25 cellular contexts compared by ENCODE assay signal in the genomic region with DNA sequence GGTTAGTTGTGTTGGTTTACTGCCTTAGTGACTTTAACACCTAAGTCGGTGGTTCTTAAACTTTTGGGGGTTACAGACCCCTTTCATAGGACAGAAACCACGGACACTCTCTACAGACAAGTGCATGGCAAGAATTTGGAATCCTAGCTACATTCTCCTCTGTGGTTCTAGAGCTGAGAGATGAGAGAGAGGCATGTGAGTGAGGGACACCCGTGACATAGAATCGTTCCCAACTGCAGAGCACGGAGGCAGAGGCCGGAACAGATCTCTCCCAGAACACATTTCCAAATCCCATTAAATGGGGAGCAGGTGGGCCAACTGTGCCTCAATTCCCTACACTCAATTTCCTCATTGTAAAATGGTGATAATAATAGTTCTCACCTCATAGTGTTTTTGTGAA.
"Had no signal": no experiment of that assay in that cellular context is flagged by ENCODE, and none has a peak within 500 bp of the region (broad histone marks: within the 10 kb centered on the region; RNA-seq: fewer than 3 reads in every experiment).

No MANE protein-coding gene starts in this region.

- H3K4me3 ChIP-seq: mucosa of descending colon, neural progenitor cell, psoas muscle, spleen, tibial nerve, uterus had no signal

- H3K4me1 ChIP-seq: parathyroid adenoma, psoas muscle, spleen, tibial nerve, uterus had no signal

- H3K9me3 Mint-ChIP-seq: type B pancreatic cell had no signal

- H3K36me3 ChIP-seq: neural progenitor cell, neutrophil, spleen, uterus had no signal

- H3K27me3 Mint-ChIP-seq: stimulated activated naive CD8-positive, alpha-beta T cell treated with anti-CD3 and anti-CD28 coated beads, Interleukin-15, amount 100 ng/mL, for 72 hours had no signal

- H3K27me3 ChIP-seq: neural progenitor cell, neutrophil, spleen, tibial nerve, uterus had no signal

- H3K27ac ChIP-seq: neural progenitor cell, neutrophil, parathyroid adenoma, psoas muscle, spleen, tibial nerve, uterus had no signal

- DNase-seq: head of caudate nucleus; hypothalamus; immature natural killer cell; kidney; midbrain; mucosa of descending colon; naive thymus-derived CD8-positive, alpha-beta T cell; nephron progenitor cell; occipital lobe; psoas muscle; small intestine; spleen; stimulated activated CD4-positive, alpha-beta T cell treated with anti-CD3 and anti-CD28 coated beads, Interleukin-4, amount 100 ng/mL, for 24 hours; stimulated activated naive CD4-positive, alpha-beta T cell treated with Interleukin-2 at 50 U/mL for 16 hours; stimulated activated naive CD8-positive, alpha-beta T cell treated with anti-CD3 and anti-CD28 coated beads, Interleukin-15, amount 100 ng/mL, for 72 hours; substantia nigra; uterus had no signal

- ATAC-seq: mucosa of descending colon; naive thymus-derived CD8-positive, alpha-beta T cell; psoas muscle; sciatic nerve; stimulated activated effector memory CD8-positive, alpha-beta T cell treated with anti-CD3 and anti-CD28 coated beads, Interleukin-12 subunit alpha, Interleukin-12 subunit beta, amount 100 ng/mL, for 72 hours; stimulated activated naive CD8-positive, alpha-beta T cell treated with anti-CD3 and anti-CD28 coated beads, Interleukin-15, amount 100 ng/mL, for 72 hours had no signal

- H3K4me3 Mint-ChIP-seq: immature natural killer cell; memory B cell; naive thymus-derived CD8-positive, alpha-beta T cell; nephron progenitor cell; neural progenitor cell; stimulated activated effector memory CD8-positive, alpha-beta T cell treated with anti-CD3 and anti-CD28 coated beads, Interleukin-12 subunit alpha, Interleukin-12 subunit beta, amount 100 ng/mL, for 72 hours; stimulated activated naive CD8-positive, alpha-beta T cell treated with anti-CD3 and anti-CD28 coated beads, Interleukin-15, amount 100 ng/mL, for 72 hours; type B pancreatic cell had no signal

- H3K27ac Mint-ChIP-seq: immature natural killer cell; memory B cell; naive thymus-derived CD8-positive, alpha-beta T cell; nephron progenitor cell; neural progenitor cell; stimulated activated effector memory CD8-positive, alpha-beta T cell treated with anti-CD3 and anti-CD28 coated beads, Interleukin-12 subunit alpha, Interleukin-12 subunit beta, amount 100 ng/mL, for 72 hours; stimulated activated naive CD8-positive, alpha-beta T cell treated with anti-CD3 and anti-CD28 coated beads, Interleukin-15, amount 100 ng/mL, for 72 hours; type B pancreatic cell had no signal

- H3K36me3 Mint-ChIP-seq: immature natural killer cell; memory B cell; naive thymus-derived CD8-positive, alpha-beta T cell; stimulated activated effector memory CD8-positive, alpha-beta T cell treated with anti-CD3 and anti-CD28 coated beads, Interleukin-12 subunit alpha, Interleukin-12 subunit beta, amount 100 ng/mL, for 72 hours; type B pancreatic cell had no signal

- H3K4me1 Mint-ChIP-seq: immature natural killer cell; memory B cell; naive thymus-derived CD8-positive, alpha-beta T cell; nephron progenitor cell; stimulated activated effector memory CD8-positive, alpha-beta T cell treated with anti-CD3 and anti-CD28 coated beads, Interleukin-12 subunit alpha, Interleukin-12 subunit beta, amount 100 ng/mL, for 72 hours; stimulated activated naive CD8-positive, alpha-beta T cell treated with anti-CD3 and anti-CD28 coated beads, Interleukin-15, amount 100 ng/mL, for 72 hours had no signal
